In the genomic region with DNA sequence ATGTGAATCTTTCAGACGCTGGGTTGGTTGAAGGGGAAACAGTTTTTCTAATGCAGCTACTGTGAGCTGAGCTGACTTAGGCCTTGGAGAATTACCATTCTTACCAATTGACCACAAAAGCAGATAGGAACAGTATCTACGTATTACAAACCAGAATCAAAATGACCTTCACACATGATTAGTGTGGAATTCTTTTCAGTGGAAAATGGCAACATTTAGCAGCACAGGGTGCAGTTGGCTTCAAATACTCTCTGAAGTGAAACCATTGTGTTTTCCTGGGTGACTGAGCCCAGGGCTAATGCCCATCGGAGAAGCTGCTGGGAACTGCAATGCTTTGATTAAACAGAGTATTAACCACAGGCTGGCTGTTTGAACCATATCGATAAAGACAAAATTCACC, we compare ENCODE assay signal across 33 cellular contexts. TPM values are rescaled to one million over a fixed set of nuclear protein-coding genes. Genes with fewer than 3 reads are reported as not detected.
A peak's percentile ranks its signal among the peaks of the same experiment; 100 is the strongest.
DNase-seq lines count a peak whose midpoint lies in the region; ATAC-seq, FAIRE-seq and TF ChIP-seq lines count a peak whose summit lies in the region.
"Had no signal": no experiment of that assay in that cellular context is flagged by ENCODE, and none has a peak within 500 bp of the region (broad histone marks: within the 10 kb centered on the region; RNA-seq: fewer than 3 reads in every experiment).

No MANE protein-coding gene starts in this region.

- WGBS in liver, result 43% methylated on average over 4 of the region's 4 CpGs
- 37% methylated on average over 4 of the region's 4 CpGs for WGBS in HepG2 (ENCODE audit: low lambda C conversion rate)
- 48% methylated on average over 4 of the region's 4 CpGs for WGBS in thyroid gland, 2 donors

- no peaks in the 10 kb centered on the region for H3K36me3 ChIP-seq in liver (ENCODE audit: control insufficient read depth in 4 of 4, insufficient read depth in 3 of 4, low read depth in 1 of 4, low read length in 3 of 4)
- H3K36me3 ChIP-seq in HepG2 (replicated peaks in 1 of 2; ENCODE audit: control insufficient read depth in 1 of 2, insufficient read depth in 2 of 2, low read length in 2 of 2), result no peaks in the 10 kb centered on the region
- H3K36me3 ChIP-seq in neural progenitor cell, result no peaks in the 10 kb centered on the region
- no peaks in the 10 kb centered on the region for H3K36me3 ChIP-seq in thyroid gland
- H3K36me3 ChIP-seq: adrenal gland, cardiac muscle cell, tibial nerve had no signal

- no peak overlapping the region for H3K4me2 ChIP-seq in HepG2 (ENCODE audit: low read depth, low read length)
- H3K4me2 ChIP-seq in neural progenitor cell, result no peak overlapping the region

- H3K36me3 Mint-ChIP-seq in neural progenitor cell, result no peaks in the 10 kb centered on the region
- H3K36me3 Mint-ChIP-seq: CD14-positive monocyte had no signal

- H3K4me3 ChIP-seq in liver (ENCODE audit: low read depth in 1 of 3, low read length in 3 of 3) (no peak overlapping the region), HepG2 (replicated peaks in 1 of 3; ENCODE audit: insufficient read depth in 1 of 3, low read depth in 2 of 3, low read length in 3 of 3) (no peak overlapping the region), fibroblast of pulmonary artery (replicated peaks; ENCODE audit: low read depth, low read length) (no peak overlapping the region), neural progenitor cell (no peak overlapping the region), thyroid gland (replicated peaks in 1 of 3) (no peak overlapping the region)
- H3K4me3 ChIP-seq: adrenal gland, cardiac muscle cell, GM23248, tibial nerve had no signal

- intact Hi-C loops in HepG2 (cut with micrococcal nuclease; ENCODE audit: unreplicated experiment), result no loop called here
- intact Hi-C loops in thyroid gland (cut with DNase I), result no loop called here

- no peak for TF ChIP-seq EP300 in HepG2 (IDR thresholded peaks at IDR 0.05; ENCODE audit: low read depth in 2 of 2, low read length in 2 of 2)
- no peak for TF ChIP-seq EP300 in HepG2 (CRISPR knock-in tag; IDR thresholded peaks at IDR 0.05; ENCODE audit: borderline replicate concordance)

- TF ChIP-seq RAD21 in liver (IDR thresholded peaks at IDR 0.05) (no peak), HepG2 (CRISPR knock-in tag; IDR thresholded peaks at IDR 0.05) (no peak)

- BruUV-seq in HepG2 (replicated peaks; lab: Mats Ljungman, UMichigan), result no TSS peak

- no peaks in the 10 kb centered on the region for H3K9me3 Mint-ChIP-seq in neural progenitor cell
- H3K9me3 Mint-ChIP-seq: activated CD4-positive, alpha-beta T cell treated with anti-CD3 and anti-CD28 coated beads, Interleukin-2, amount 10 ng/mL, durations not matched to agents 24 days and 14 days; dendritic cell treated with granulocyte-macrophage colony-stimulating factor and Interleukin-4, amounts not matched to agents 40 ng/mL and 50 ng/mL, for 4 days; nephron had no signal

- H3K27me3 ChIP-seq in liver (ENCODE audit: control insufficient read depth in 4 of 4, insufficient read depth in 4 of 4, low read length in 3 of 4), result no peaks in the 10 kb centered on the region
- H3K27me3 ChIP-seq in HepG2 (ENCODE audit: control insufficient read depth in 1 of 2, insufficient read depth in 2 of 2, low read length in 2 of 2), result no peaks in the 10 kb centered on the region; a peak in 2 of 5 replicates
- H3K27me3 ChIP-seq in neural progenitor cell, result no peaks in the 10 kb centered on the region
- H3K27me3 ChIP-seq in thyroid gland, result no peaks in the 10 kb centered on the region
- H3K27me3 ChIP-seq: adrenal gland, cardiac muscle cell, tibial nerve had no signal

- H3K27ac Mint-ChIP-seq in neural progenitor cell, result no peak overlapping the region
- H3K27ac Mint-ChIP-seq: activated CD4-positive, alpha-beta T cell treated with anti-CD3 and anti-CD28 coated beads, Interleukin-2, amount 10 ng/mL, durations not matched to agents 24 days and 14 days; CD14-positive monocyte; dendritic cell treated with granulocyte-macrophage colony-stimulating factor and Interleukin-4, amounts not matched to agents 40 ng/mL and 50 ng/mL, for 4 days had no signal

- H4K20me1 ChIP-seq in HepG2 (ENCODE audit: insufficient read depth, low read length) (no peaks in the 10 kb centered on the region), neural progenitor cell (ENCODE audit: low read depth) (no peaks in the 10 kb centered on the region)

- POLR2A ChIA-PET in HepG2 (lab: Yijun Ruan, JAX), result no interaction called here

- no peak overlapping the region for H2AFZ ChIP-seq in HepG2 (ENCODE audit: low read length)
- H2AFZ ChIP-seq in neural progenitor cell (replicated peaks), result no peak overlapping the region
- H2AFZ ChIP-seq: GM23248 had no signal

- peaks cover 13% of the 10 kb centered on the region for H3K4me1 Mint-ChIP-seq in neural progenitor cell
- H3K4me1 Mint-ChIP-seq: activated CD4-positive, alpha-beta T cell treated with anti-CD3 and anti-CD28 coated beads, Interleukin-2, amount 10 ng/mL, durations not matched to agents 24 days and 14 days; CD14-positive monocyte had no signal

- H3K79me2 ChIP-seq in HepG2 (ENCODE audit: insufficient read depth, low read length) (no peaks in the 10 kb centered on the region), neural progenitor cell (ENCODE audit: low read depth) (no peaks in the 10 kb centered on the region)

- peaks cover 0 to 43% (median 25%) of the 10 kb centered on the region in 4 donors for H3K4me1 ChIP-seq in liver (ENCODE audit: control insufficient read depth in 4 of 4, insufficient read depth in 4 of 4, low read length in 3 of 4)
- H3K4me1 ChIP-seq in HepG2 (ENCODE audit: insufficient read depth, low read length), result no peaks in the 10 kb centered on the region
- peaks cover 4% of the 10 kb centered on the region for H3K4me1 ChIP-seq in neural progenitor cell
- H3K4me1 ChIP-seq in thyroid gland, result peaks cover 4 to 25% of the 10 kb centered on the region in 2 donors

- TF ChIP-seq POLR2A in HepG2 (IDR thresholded peaks at IDR 0.05; ENCODE audit: insufficient read depth in 1 of 2, low read depth in 2 of 2, low read length in 2 of 2) (no peak), thyroid gland (IDR thresholded peaks at IDR 0.05) (no peak)

- H3K27me3 Mint-ChIP-seq in neural progenitor cell (ENCODE audit: insufficient read depth, low read depth), result peaks cover 10% of the 10 kb centered on the region
- H3K27me3 Mint-ChIP-seq: activated CD4-positive, alpha-beta T cell treated with anti-CD3 and anti-CD28 coated beads, Interleukin-2, amount 10 ng/mL, durations not matched to agents 24 days and 14 days had no signal

- no peaks in the 10 kb centered on the region for H3F3A ChIP-seq in neural progenitor cell (ENCODE audit: low read depth)

- no peak overlapping the region for H3K4me3 Mint-ChIP-seq in neural progenitor cell
- H3K4me3 Mint-ChIP-seq: activated CD4-positive, alpha-beta T cell treated with anti-CD3 and anti-CD28 coated beads, Interleukin-2, amount 10 ng/mL, durations not matched to agents 24 days and 14 days; CD14-positive monocyte; dendritic cell treated with granulocyte-macrophage colony-stimulating factor and Interleukin-4, amounts not matched to agents 40 ng/mL and 50 ng/mL, for 4 days; nephron had no signal

- peak overlapping the region; percentile 6 to 7 for H3K27ac ChIP-seq in liver (ENCODE audit: low read depth in 1 of 2, low read length in 2 of 2)
- H3K27ac ChIP-seq in HepG2 (ENCODE audit: extremely low read length, insufficient read depth, low read length), result no peak overlapping the region
- no peak overlapping the region for H3K27ac ChIP-seq in neural progenitor cell
- H3K27ac ChIP-seq in thyroid gland, result peak overlapping the region; percentile 31 to 51 (median 41)
- H3K27ac ChIP-seq: 22Rv1, adrenal gland, cardiac muscle cell, GM23248, VCaP had no signal

- FAIRE-seq in HepG2 (lab: Jason Lieb, UNC), result no peak

- H3K9me3 ChIP-seq in liver (ENCODE audit: control insufficient read depth in 4 of 4, low read length in 3 of 4) (no peaks in the 10 kb centered on the region), HepG2 (ENCODE audit: low read length) (no peaks in the 10 kb centered on the region), neural progenitor cell (ENCODE audit: low read depth) (no peaks in the 10 kb centered on the region), thyroid gland (no peaks in the 10 kb centered on the region)
- H3K9me3 ChIP-seq: adrenal gland, tibial nerve had no signal

- no peak for TF ChIP-seq CTCF in liver (IDR thresholded peaks at IDR 0.05; ENCODE audit: low read depth, low read length, missing input control)
- no peak for TF ChIP-seq CTCF in HepG2 (CRISPR knock-in tag; IDR thresholded peaks at IDR 0.05)
- no peak for TF ChIP-seq CTCF in fibroblast of pulmonary artery (IDR thresholded peaks at IDR 0.05; ENCODE audit: low read length, missing control alignments)
- TF ChIP-seq CTCF in neural progenitor cell (IDR thresholded peaks at IDR 0.05), result no peak
- TF ChIP-seq CTCF in thyroid gland (IDR thresholded peaks at IDR 0.05), result no peak

- no peak for DNase-seq in HepG2 (ENCODE audit: low spot score)
- peak; percentile 11 for DNase-seq in fibroblast of pulmonary artery (ENCODE audit: low read depth)
- DNase-seq in neural progenitor cell (ENCODE audit: low spot score), result peak; percentile 24
- DNase-seq in thyroid gland, result peak in 1 of 2 donors; percentile 31
- DNase-seq in NCI-H128 (lab: John Stamatoyannopoulos, UW; ENCODE audit: unreplicated experiment), result no peak
- no peak for DNase-seq in GM03348 (ENCODE audit: low spot score)
- DNase-seq: activated CD4-positive, alpha-beta T cell treated with anti-CD3 and anti-CD28 coated beads, Interleukin-2, amount 10 ng/mL, durations not matched to agents 24 days and 14 days; activated naive CD4-positive, alpha-beta T cell; activated T-cell treated with anti-CD3 and anti-CD28 coated beads, Interleukin-2, amount 50 U/mL, for 48 hours; adrenal gland; DND-41; NCI-H1092; NCI-H187 treated with DMSO at 0.1 percent for 48 hours; right cardiac atrium; SHP77; stimulated activated CD4-positive, alpha-beta T cell treated with anti-CD3 and anti-CD28 coated beads, Interleukin-15, amount 100 ng/mL, for 24 hours; stimulated activated naive CD4-positive, alpha-beta T cell; T-helper 9 cell had no signal

- no peak for ATAC-seq in HepG2
- ATAC-seq in GM19351 (IDR thresholded peaks at IDR 0.05; ENCODE audit: unreplicated experiment), result no peak

- in situ Hi-C loops in HepG2 (cut with HindIII; ENCODE audit: extremely low pct_ligation_motif_present, low pct_unique_long_range_greater_than_20kb), result no loop called here

- no peak overlapping the region for H3K9ac ChIP-seq in liver (ENCODE audit: low read depth in 1 of 2, low read length in 2 of 2)
- no peak overlapping the region for H3K9ac ChIP-seq in HepG2 (ENCODE audit: insufficient read depth, low read depth, low read length)
- H3K9ac ChIP-seq in neural progenitor cell, result no peak overlapping the region
- H3K9ac ChIP-seq: GM23248 had no signal

- CTCF ChIA-PET in HepG2 (lab: Yijun Ruan, JAX; ENCODE audit: low intra/inter-chr PET ratio, low total read pairs), result no interaction called here

RNA-seq across cellular contexts. Expression of gene GOLGA8J, which starts 40.2 kb away (rescaled TPM):
- total RNA-seq in liver (under 1 TPM in 1 of 2 donors, not detected in 1; 0.25 TPM), HepG2 (2016; rRNA removed; fragmentation: Illumina TruSeq; extraction: Trizol) (not detected in 2 replicates), neural progenitor cell (ENCODE audit: low replicate concordance) (not detected in 2 replicates), thyroid gland (1 to 10 TPM in 2 of 4 donors, under 1 TPM in 1, not detected in 1; 0.22 to 4.7 (median 3.7) TPM)
- polyA plus RNA-seq in liver (under 1 TPM in 1 of 2 donors, not detected in 1; 0.06 TPM), HepG2 (2011; rRNA removed) (0.05 TPM in 1 of 2 replicates, not detected in the other)
- 0.18 TPM in 1 of 2 replicates, not detected in the other for total RNA-seq in HepG2 (2016; cell fraction: cytosol; rRNA removed; fragmentation: Illumina TruSeq; extraction: Trizol; ENCODE audit: low read depth)
- 0.16 TPM in 1 of 2 replicates, not detected in the other for total RNA-seq in HepG2 (2016; cell fraction: insoluble cytoplasmic fraction; rRNA removed; fragmentation: Illumina TruSeq; extraction: Trizol)
- total RNA-seq in HepG2 (2016; cell fraction: membrane; rRNA removed; fragmentation: Illumina TruSeq; extraction: Trizol), result not detected in 2 replicates
- not detected in 2 replicates for total RNA-seq in HepG2 (2016; cell fraction: nucleus; rRNA removed; fragmentation: Illumina TruSeq; extraction: Trizol)
- polyA plus RNA-seq in HepG2 (2011; cell fraction: cytosol; rRNA removed), result not detected in 2 replicates
- 0.17 and 0.24 TPM in 2 replicates for polyA plus RNA-seq in HepG2 (2011; cell fraction: nucleus; rRNA removed)
- polyA plus RNA-seq in HepG2 (2012), result not detected in 2 replicates
- polyA plus RNA-seq in HepG2 (2016; cell fraction: cytosol; fragmentation: Illumina TruSeq; extraction: Trizol; ENCODE audit: low read depth), result not detected in 2 replicates
- not detected in 2 replicates for polyA plus RNA-seq in HepG2 (2016; cell fraction: insoluble cytoplasmic fraction; fragmentation: Illumina TruSeq; extraction: Trizol; ENCODE audit: low read depth)
- not detected in 2 replicates for polyA plus RNA-seq in HepG2 (2016; cell fraction: membrane; fragmentation: Illumina TruSeq; extraction: Trizol; ENCODE audit: low read depth)
- not detected in 2 replicates for polyA plus RNA-seq in HepG2 (2016; cell fraction: nucleus; fragmentation: Illumina TruSeq; extraction: Trizol; ENCODE audit: insufficient read depth, low read depth)
- polyA minus RNA-seq in HepG2 (2011; rRNA and poly(A)+ RNA removed; ENCODE audit: low replicate concordance), result not detected in 2 replicates
- not detected in 2 replicates for polyA minus RNA-seq in HepG2 (2011; cell fraction: cytosol; rRNA and poly(A)+ RNA removed)
- polyA minus RNA-seq in HepG2 (2011; cell fraction: nucleus; rRNA and poly(A)+ RNA removed), result not detected in 2 replicates
- total RNA-seq: activated CD4-positive, alpha-beta T cell treated with anti-CD3 and anti-CD28 coated beads, Interleukin-2, amount 10 ng/mL, durations not matched to agents 24 days and 14 days; cardiac muscle cell; glomerular endothelial cell; GM23248; LHCN-M2; lower leg skin; mononuclear cell; osteocyte had no signal
- polyA plus RNA-seq: adrenal gland, cardiac muscle cell, CD14-positive monocyte, GM23248, right cardiac atrium had no signal

Comparison
In these comparisons a context has a peak if more than half of its experiments do, and no peak if none do; other contexts are left out.
1. H3K27ac ChIP-seq: peak in liver (2 of 2) and thyroid gland (3 of 3); none in HepG2 (single experiment) and neural progenitor cell (single experiment).
2. DNase-seq: peak in fibroblast of pulmonary artery (single experiment) and neural progenitor cell (single experiment); none in HepG2 (single experiment), NCI-H128 (single experiment) and GM03348 (single experiment).